Comparison of ENCODE assay signal across 28 cellular contexts in genomic region chr6:78768242-78768641, GRCh38.
"Had no signal": no experiment of that assay in that cellular context is flagged by ENCODE, and none has a peak within 500 bp of the region (broad histone marks: within the 10 kb centered on the region; RNA-seq: fewer than 3 reads in every experiment).

No MANE protein-coding gene starts in this region.

- H3K9ac ChIP-seq: parathyroid adenoma had no signal

- H3K27me3 ChIP-seq: ovary, right lobe of liver, sigmoid colon, stomach, thyroid gland, tibial nerve, upper lobe of left lung, vagina had no signal

- DNase-seq: natural killer cell; nephron progenitor cell; occipital lobe; ovary; posterior cingulate gyrus; psoas muscle; right cardiac atrium; right lobe of liver; sigmoid colon; small intestine; stimulated activated CD4-positive, alpha-beta T cell treated with anti-CD3 and anti-CD28 coated beads, Interleukin-15, amount 100 ng/mL, for 24 hours; stimulated activated CD4-positive, alpha-beta T cell treated with anti-CD3 and anti-CD28 coated beads, Interleukin-2, amount 100 ng/mL, for 24 hours; stimulated activated CD4-positive, alpha-beta T cell treated with anti-CD3 and anti-CD28 coated beads, Interleukin-2, amount 100 ng/mL, for 48 hours; stimulated activated CD4-positive, alpha-beta T cell treated with anti-CD3 and anti-CD28 coated beads, Interleukin-4, amount 100 ng/mL, for 24 hours; stimulated activated naive B cell treated with anti-CD40 and anti-IgM and Interleukin-4, amounts not matched to agents 10 μg/mL and 1 μg/mL and 100 μg/mL, for 72 hours; stimulated activated naive CD4-positive, alpha-beta T cell treated with Interleukin-2 at 50 U/mL for 16 hours; stomach; thyroid gland; trophoblast cell had no signal

- H3K27ac Mint-ChIP-seq: natural killer cell; nephron progenitor cell; progenitor cell of endocrine pancreas; stimulated activated effector memory CD8-positive, alpha-beta T cell treated with anti-CD3 and anti-CD28 coated beads, Interleukin-12 subunit alpha, Interleukin-12 subunit beta, amount 100 ng/mL, for 72 hours; stimulated activated naive B cell treated with anti-CD40 and anti-IgM and Interleukin-4, amounts not matched to agents 10 μg/mL and 1 μg/mL and 100 μg/mL, for 72 hours; stimulated activated naive CD8-positive, alpha-beta T cell treated with anti-CD3 and anti-CD28 coated beads, Interleukin-15, Interleukin-2, amounts not matched to agents 100 ng/mL and 50 ng/mL, for 24 hours had no signal

- ATAC-seq: natural killer cell; psoas muscle; right cardiac atrium; stimulated activated effector memory CD8-positive, alpha-beta T cell treated with anti-CD3 and anti-CD28 coated beads, Interleukin-12 subunit alpha, Interleukin-12 subunit beta, amount 100 ng/mL, for 72 hours; stimulated activated naive B cell treated with anti-CD40 and anti-IgM and Interleukin-4, amounts not matched to agents 10 μg/mL and 1 μg/mL and 100 μg/mL, for 72 hours had no signal

- H3K4me3 Mint-ChIP-seq: natural killer cell; nephron progenitor cell; neural crest cell; stimulated activated effector memory CD8-positive, alpha-beta T cell treated with anti-CD3 and anti-CD28 coated beads, Interleukin-12 subunit alpha, Interleukin-12 subunit beta, amount 100 ng/mL, for 72 hours; stimulated activated naive B cell treated with anti-CD40 and anti-IgM and Interleukin-4, amounts not matched to agents 10 μg/mL and 1 μg/mL and 100 μg/mL, for 72 hours; stimulated activated naive CD8-positive, alpha-beta T cell treated with anti-CD3 and anti-CD28 coated beads, Interleukin-15, Interleukin-2, amounts not matched to agents 100 ng/mL and 50 ng/mL, for 24 hours had no signal

- H2AFZ ChIP-seq: parathyroid adenoma had no signal

- H3K27ac ChIP-seq: ovary, parathyroid adenoma, psoas muscle, right lobe of liver, sigmoid colon, stomach, thoracic aorta, thyroid gland, tibial nerve, upper lobe of left lung, vagina had no signal

- H3K36me3 Mint-ChIP-seq: natural killer cell; stimulated activated effector memory CD8-positive, alpha-beta T cell treated with anti-CD3 and anti-CD28 coated beads, Interleukin-12 subunit alpha, Interleukin-12 subunit beta, amount 100 ng/mL, for 72 hours; stimulated activated naive B cell treated with anti-CD40 and anti-IgM and Interleukin-4, amounts not matched to agents 10 μg/mL and 1 μg/mL and 100 μg/mL, for 72 hours had no signal

- H3K79me2 ChIP-seq: parathyroid adenoma had no signal

- H3K4me3 ChIP-seq: ovary, psoas muscle, right lobe of liver, sigmoid colon, stomach, thoracic aorta, thyroid gland, tibial nerve, upper lobe of left lung, vagina had no signal

- H3K9me3 Mint-ChIP-seq: nephron progenitor cell had no signal

- H3K4me1 ChIP-seq: parathyroid adenoma, psoas muscle, right lobe of liver, sigmoid colon, stomach, thyroid gland, tibial nerve, upper lobe of left lung, vagina had no signal

- H3K9me3 ChIP-seq: ovary, psoas muscle, right lobe of liver, sigmoid colon, thoracic aorta, thyroid gland, vagina had no signal

- H3K4me1 Mint-ChIP-seq: natural killer cell; nephron progenitor cell; neural crest cell; stimulated activated effector memory CD8-positive, alpha-beta T cell treated with anti-CD3 and anti-CD28 coated beads, Interleukin-12 subunit alpha, Interleukin-12 subunit beta, amount 100 ng/mL, for 72 hours; stimulated activated naive B cell treated with anti-CD40 and anti-IgM and Interleukin-4, amounts not matched to agents 10 μg/mL and 1 μg/mL and 100 μg/mL, for 72 hours had no signal

- H3K36me3 ChIP-seq: ovary, right lobe of liver, sigmoid colon, stomach, thoracic aorta, thyroid gland, tibial nerve, upper lobe of left lung, vagina had no signal

- H3K27me3 Mint-ChIP-seq: progenitor cell of endocrine pancreas; stimulated activated naive B cell treated with anti-CD40 and anti-IgM and Interleukin-4, amounts not matched to agents 10 μg/mL and 1 μg/mL and 100 μg/mL, for 72 hours; stimulated activated naive CD8-positive, alpha-beta T cell treated with anti-CD3 and anti-CD28 coated beads, Interleukin-15, Interleukin-2, amounts not matched to agents 100 ng/mL and 50 ng/mL, for 24 hours had no signal
